ENCODE assay signal across 8 cellular contexts in genomic region chr7:1086588-1087461, GRCh38. TPM values are rescaled to one million over a fixed set of nuclear protein-coding genes. Genes with fewer than 3 reads are reported as not detected.
DNase-seq lines count a peak whose midpoint lies in the region; ATAC-seq and TF ChIP-seq lines count a peak whose summit lies in the region.

No MANE protein-coding gene starts in this region.

- H3K4me3 ChIP-seq in BLaER1 treated with 17β-estradiol and CSF1 and Interleukin-3, amounts not matched to agents 10 nM and 100 nM = peak overlapping the region; percentile 17 to 50 (median 35); a peak in 18 of 20 replicates
- H3K4me3 ChIP-seq in gastroesophageal sphincter (peak overlapping the region; percentile 33 to 52), thoracic aorta (peak overlapping the region; percentile 67)

- ATAC-seq in HG03378 (IDR thresholded peaks at IDR 0.05; ENCODE audit: unreplicated experiment) (peak; percentile 62), gastroesophageal sphincter (peak; percentile 77), omental fat pad (ENCODE audit: low FRiP score) (peak; percentile 67), thoracic aorta (ENCODE audit: insufficient number of reproducible peaks, low FRiP score, low read depth) (peak; percentile 40)

- H3K36me3 ChIP-seq in BLaER1 treated with 17β-estradiol and CSF1 and Interleukin-3, amounts not matched to agents 10 nM and 100 nM = peaks cover 0 to 7% (median 3%) of the 10 kb centered on the region in 11 experiments; a peak in 9 of 22 replicates
- H3K36me3 ChIP-seq in gastroesophageal sphincter (peaks cover 0 to 9% of the 10 kb centered on the region in 2 donors), thoracic aorta (no peaks in the 10 kb centered on the region)

- peak overlapping the region in 10 of 11 experiments; percentile 36 to 72 (median 63); a peak in 18 of 22 replicates for H3K27ac ChIP-seq in BLaER1 treated with 17β-estradiol and CSF1 and Interleukin-3, amounts not matched to agents 10 nM and 100 nM
- H3K27ac ChIP-seq in gastroesophageal sphincter (peak overlapping the region; percentile 6 to 88 (median 86)), thoracic aorta (peak overlapping the region in 1 of 2 donors; percentile 13)

- H3K4me1 ChIP-seq in BLaER1 treated with 17β-estradiol and CSF1 and Interleukin-3, amounts not matched to agents 10 nM and 100 nM = peaks cover 50 to 91% (median 80%) of the 10 kb centered on the region in 10 experiments
- H3K4me1 ChIP-seq in gastroesophageal sphincter (peaks cover 0 to 57% (median 23%) of the 10 kb centered on the region in 3 donors), thoracic aorta (ENCODE audit: control insufficient read depth in 1 of 2, low read depth in 2 of 2) (peaks cover 16 to 38% of the 10 kb centered on the region in 2 donors)

- no peaks in the 10 kb centered on the region for H3K9me3 ChIP-seq in BLaER1 treated with 17β-estradiol and CSF1 and Interleukin-3, amounts not matched to agents 10 nM and 100 nM (replicated peaks in 1 of 11)
- no peaks in the 10 kb centered on the region for H3K9me3 ChIP-seq in gastroesophageal sphincter
- H3K9me3 ChIP-seq in thoracic aorta = no peaks in the 10 kb centered on the region

- peaks cover 0 to 6% (median 0%) of the 10 kb centered on the region in 11 experiments; a peak in 1 of 22 replicates for H3K27me3 ChIP-seq in BLaER1 treated with 17β-estradiol and CSF1 and Interleukin-3, amounts not matched to agents 10 nM and 100 nM
- H3K27me3 ChIP-seq in gastroesophageal sphincter = no peaks in the 10 kb centered on the region
- H3K27me3 ChIP-seq in thoracic aorta (replicated peaks; ENCODE audit: insufficient read depth) = no peaks in the 10 kb centered on the region

- H3K4me2 ChIP-seq in BLaER1 treated with 17β-estradiol and CSF1 and Interleukin-3, amounts not matched to agents 10 nM and 100 nM = peak overlapping the region; percentile 81 to 97 (median 91)

- WGBS in gastroesophageal sphincter (ENCODE audit: low coverage in 1 of 2), 2 donors = 0 to 11% methylated on average over 4 to 13 of the region's 45 CpGs

- peaks cover 0 to 88% (median 38%) of the 10 kb centered on the region in 11 experiments; a peak in 17 of 22 replicates for H4K20me1 ChIP-seq in BLaER1 treated with 17β-estradiol and CSF1 and Interleukin-3, amounts not matched to agents 10 nM and 100 nM

- TF ChIP-seq EP300 in gastroesophageal sphincter (IDR thresholded peaks at IDR 0.05) = no peak

- peak; percentile 37 for TF ChIP-seq POLR2A in GM19193 (IDR thresholded peaks at IDR 0.05; ENCODE audit: extremely low read depth, insufficient read depth, insufficient read length)
- TF ChIP-seq POLR2A in gastroesophageal sphincter (IDR thresholded peaks at IDR 0.05) = no peak

- TF ChIP-seq CTCF in gastroesophageal sphincter (IDR thresholded peaks at IDR 0.05) (peak in 3 of 4 experiments; percentile 91 to 96 (median 92)), omental fat pad (IDR thresholded peaks at IDR 0.05) (peak in 2 of 3 donors; percentile 49 to 87), thoracic aorta (IDR thresholded peaks at IDR 0.05) (peak; percentile 94)

- DNase-seq in SHP77 (lab: John Stamatoyannopoulos, UW) (peak; percentile 77 to 78), omental fat pad (ENCODE audit: low spot score) (peak; percentile 78), thoracic aorta (ENCODE audit: low spot score) (peak; percentile 28)
- DNase-seq in activated naive CD4-positive, alpha-beta T cell treated with Interleukin-2 at 50 U/mL for 16 hours = peak; percentile 73

- H3K9ac ChIP-seq in BLaER1 treated with 17β-estradiol and CSF1 and Interleukin-3, amounts not matched to agents 10 nM and 100 nM = peak overlapping the region; percentile 39 to 72 (median 63); a peak in 20 of 22 replicates

RNA-seq across cellular contexts. Expression of gene GPER1, which starts 1.1 kb away (rescaled TPM):
- 10 to 100 TPM in 1 of 4 donors, 1 to 10 TPM in 3; 7.1 to 20.2 (median 7.8) TPM for total RNA-seq in gastroesophageal sphincter
- 10 to 100 TPM in 1 of 4 donors, 1 to 10 TPM in 3; 3.2 to 18.9 (median 4.1) TPM for total RNA-seq in omental fat pad
- total RNA-seq in thoracic aorta = 1 to 10 TPM; 3.9 to 5.3 TPM

RNA-seq across cellular contexts. Expression of gene GPR146, which starts 42.5 kb away (rescaled TPM):
- total RNA-seq in gastroesophageal sphincter (10 to 100 TPM; 13.6 to 27.9 (median 16.3) TPM), omental fat pad (10 to 100 TPM; 29.6 to 89.8 (median 56.9) TPM), thoracic aorta (10 to 100 TPM in 1 of 2 donors, 1 to 10 TPM in 1; 9.0 to 20.3 TPM)

Comparison
In these comparisons a context has a peak if more than half of its experiments do, and no peak if none do; other contexts are left out.
1. DNase-seq: peak in every context shown above with its lines; median percentile 78 in omental fat pad; 78 in SHP77; 73 in activated naive CD4-positive, alpha-beta T cell treated with Interleukin-2 at 50 U/mL for 16 hours; 28 in thoracic aorta.